Comparison of ENCODE assay signal across 15 cellular contexts in the genomic region with DNA sequence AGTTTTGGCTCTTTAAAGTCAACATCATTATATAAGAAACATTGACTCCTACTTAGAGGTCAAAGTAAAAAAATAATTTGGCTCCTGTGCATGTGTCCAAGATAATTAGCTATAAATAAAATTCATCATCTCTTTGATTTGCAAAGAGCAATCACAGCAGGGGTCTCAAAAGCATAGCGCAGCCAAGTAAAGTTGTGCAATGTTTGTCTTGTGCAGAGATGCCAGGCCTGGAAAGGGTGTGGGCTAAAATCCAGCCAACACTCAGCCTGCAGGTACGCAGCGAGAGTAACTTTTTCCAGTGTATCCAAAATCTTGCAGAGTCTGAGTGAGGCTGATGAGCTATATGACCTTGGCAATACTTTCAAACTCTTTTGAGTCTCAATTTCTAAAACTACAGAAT.
A peak's percentile ranks its signal among the peaks of the same experiment; 100 is the strongest.
DNase-seq lines count a peak whose midpoint lies in the region; ATAC-seq and TF ChIP-seq lines count a peak whose summit lies in the region.
"Had no signal": no experiment of that assay in that cellular context is flagged by ENCODE, and none has a peak within 500 bp of the region (broad histone marks: within the 10 kb centered on the region; RNA-seq: fewer than 3 reads in every experiment).

No MANE protein-coding gene starts in this region.

- H3K4me3 ChIP-seq in thyroid gland (replicated peaks in 1 of 3) (no peak overlapping the region), hepatocyte (no peak overlapping the region)

- no peak overlapping the region for H2AFZ ChIP-seq in hepatocyte

- DNase-seq in NCI-H2081 (lab: John Stamatoyannopoulos, UW) (peak; percentile 31 to 75), NCI-H2081 treated with DMSO at 0.1 percent for 48 hours (lab: John Stamatoyannopoulos, UW) (no peak), NCI-H345 (lab: John Stamatoyannopoulos, UW) (peak; percentile 60), NCI-H774 (lab: John Stamatoyannopoulos, UW) (peak; percentile 34), thyroid gland (peak; percentile 38 to 54), hepatocyte (ENCODE audit: low spot score) (no peak)
- DNase-seq in activated CD4-positive, alpha-beta T cell treated with anti-CD3 and anti-CD28 coated beads for 4 hours, result no peak
- DNase-seq: 8988T; CD4-positive, alpha-beta memory T cell; NCI-H1436 treated with DMSO at 0.1 percent for 48 hours; NCI-H2107; NCI-H524; OCI-M1; SHP77 treated with DMSO at 0.1 percent for 48 hours had no signal

- H3K4me1 ChIP-seq in thyroid gland (peaks cover 0 to 3% of the 10 kb centered on the region in 2 donors), hepatocyte (ENCODE audit: insufficient read depth) (no peaks in the 10 kb centered on the region)

- H3K4me2 ChIP-seq in hepatocyte, result no peak overlapping the region

- TF ChIP-seq CTCF in thyroid gland (IDR thresholded peaks at IDR 0.05) (no peak), hepatocyte (IDR thresholded peaks at IDR 0.05; ENCODE audit: poor library complexity) (no peak)

- intact Hi-C loops in thyroid gland (cut with DNase I), result no loop called here

- H3K27ac ChIP-seq in thyroid gland (no peak overlapping the region), hepatocyte (no peak overlapping the region)

- H3K79me2 ChIP-seq in hepatocyte, result no peaks in the 10 kb centered on the region

- 22 to 46% methylated on average over 3 of the region's 3 CpGs for WGBS in thyroid gland, 2 donors
- 93% methylated on average over 3 of the region's 3 CpGs for WGBS in hepatocyte (ENCODE audit: low lambda C conversion rate, missing lambda C conversion rate)

- no peaks in the 10 kb centered on the region for H3K9me3 ChIP-seq in thyroid gland
- H3K9me3 ChIP-seq in hepatocyte (ENCODE audit: low read depth), result no peaks in the 10 kb centered on the region

- no peaks in the 10 kb centered on the region for H4K20me1 ChIP-seq in hepatocyte (ENCODE audit: insufficient read depth, poor library complexity, severe bottlenecking)

- no peak for ATAC-seq in HG02938 (IDR thresholded peaks at IDR 0.05; ENCODE audit: unreplicated experiment)

- H3K27me3 ChIP-seq in thyroid gland, result no peaks in the 10 kb centered on the region
- no peaks in the 10 kb centered on the region for H3K27me3 ChIP-seq in hepatocyte

- no peaks in the 10 kb centered on the region for H3K36me3 ChIP-seq in thyroid gland
- H3K36me3 ChIP-seq in hepatocyte (replicated peaks; ENCODE audit: insufficient read depth, low read depth), result no peaks in the 10 kb centered on the region

- no peaks in the 10 kb centered on the region for H3K9me2 ChIP-seq in hepatocyte (replicated peaks; ENCODE audit: insufficient read depth)

- TF ChIP-seq POLR2A in thyroid gland (IDR thresholded peaks at IDR 0.05), result no peak

Comparison
In these comparisons a context has a peak if more than half of its experiments do, and no peak if none do; other contexts are left out.
1. DNase-seq: peak in NCI-H2081 (2 of 2), NCI-H345 (single experiment), NCI-H774 (single experiment) and thyroid gland (2 of 2); none in NCI-H2081 treated with DMSO at 0.1 percent for 48 hours (single experiment), hepatocyte (single experiment) and activated CD4-positive, alpha-beta T cell treated with anti-CD3 and anti-CD28 coated beads for 4 hours (0 of 2).